9 cellular contexts compared by ENCODE assay signal in the genomic region with DNA sequence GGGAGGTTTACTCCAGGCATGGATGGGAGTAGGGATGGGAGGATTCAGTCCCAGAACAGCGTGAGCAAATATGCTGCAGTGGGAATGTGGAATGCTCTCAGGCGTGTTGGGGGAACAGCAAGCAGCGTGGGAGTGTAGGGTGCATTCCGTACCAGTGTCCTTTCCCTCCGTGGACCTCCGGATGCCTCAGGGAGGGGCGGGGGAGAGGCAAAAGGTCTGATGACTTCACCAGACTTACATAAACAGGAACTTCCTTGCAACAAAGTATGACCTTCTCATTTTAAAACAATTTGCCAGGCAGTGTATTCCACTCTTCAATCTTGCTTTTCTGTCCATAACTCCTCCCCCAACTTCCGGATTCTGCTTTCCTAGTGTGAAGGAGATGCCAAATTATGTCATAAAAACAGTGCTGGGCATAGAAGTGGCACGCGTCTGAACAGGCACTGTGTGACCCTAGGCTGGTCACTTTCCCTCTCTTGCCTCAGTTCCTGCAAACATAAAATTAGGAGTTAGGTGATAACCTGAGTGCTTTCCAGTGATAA. TPM values are rescaled to one million over a fixed set of nuclear protein-coding genes. Genes with fewer than 3 reads are reported as not detected.
A peak's percentile ranks its signal among the peaks of the same experiment; 100 is the strongest.
DNase-seq lines count a peak whose midpoint lies in the region; TF ChIP-seq lines count a peak whose summit lies in the region.
"Had no signal": no experiment of that assay in that cellular context is flagged by ENCODE, and none has a peak within 500 bp of the region (broad histone marks: within the 10 kb centered on the region; RNA-seq: fewer than 3 reads in every experiment).

No MANE protein-coding gene starts in this region.

- no peak overlapping the region for H2AFZ ChIP-seq in hepatocyte

- H3K27me3 ChIP-seq in HUES64 (ENCODE audit: insufficient read depth, low read length): no peaks in the 10 kb centered on the region
- H3K27me3 ChIP-seq in hepatocyte: no peaks in the 10 kb centered on the region
- no peaks in the 10 kb centered on the region for H3K27me3 ChIP-seq in stomach

- H3K79me2 ChIP-seq in hepatocyte: no peaks in the 10 kb centered on the region

- H3K4me1 ChIP-seq in HUES64 (ENCODE audit: insufficient read depth, low read length) (peaks cover 9% of the 10 kb centered on the region), hepatocyte (ENCODE audit: insufficient read depth) (peaks cover 35% of the 10 kb centered on the region), stomach (peaks cover 15 to 54% (median 35%) of the 10 kb centered on the region in 4 donors)

- H3K9ac ChIP-seq in HUES64 (ENCODE audit: low read depth, low read length): peak overlapping the region; percentile 23; the same call in 1 of the 2 replicates

- intact Hi-C loops in stomach (cut with DNase I; ENCODE audit: low total_unique reads): no loop called here

- TF ChIP-seq CTCF in astrocyte of the spinal cord (IDR thresholded peaks at IDR 0.05; ENCODE audit: low read depth, low read length): no peak
- no peak for TF ChIP-seq CTCF in hepatocyte (IDR thresholded peaks at IDR 0.05; ENCODE audit: poor library complexity)
- TF ChIP-seq CTCF in stomach (IDR thresholded peaks at IDR 0.05): no peak

- no peaks in the 10 kb centered on the region for H4K20me1 ChIP-seq in hepatocyte (ENCODE audit: insufficient read depth, poor library complexity, severe bottlenecking)

- H3K36me3 ChIP-seq in HUES64 (ENCODE audit: insufficient read depth, low read length) (no peaks in the 10 kb centered on the region), hepatocyte (replicated peaks; ENCODE audit: insufficient read depth, low read depth) (no peaks in the 10 kb centered on the region), stomach (no peaks in the 10 kb centered on the region)

- peak overlapping the region; percentile 14 for H3K4me2 ChIP-seq in hepatocyte

- H3K4me3 ChIP-seq in HUES64 (ENCODE audit: low read length) (no peak overlapping the region), astrocyte of the spinal cord (ENCODE audit: low read depth, low read length) (no peak overlapping the region), hepatocyte (no peak overlapping the region), stomach (no peak overlapping the region)

- no peaks in the 10 kb centered on the region for H3K9me3 ChIP-seq in HUES64 (ENCODE audit: insufficient read depth, low read depth, low read length)
- H3K9me3 ChIP-seq in hepatocyte (ENCODE audit: low read depth): no peaks in the 10 kb centered on the region
- no peaks in the 10 kb centered on the region for H3K9me3 ChIP-seq in stomach

- no peaks in the 10 kb centered on the region for H3K9me2 ChIP-seq in hepatocyte (replicated peaks; ENCODE audit: insufficient read depth)

- in situ Hi-C loops in astrocyte of the spinal cord (cut with HindIII; ENCODE audit: low sequenced_read_pairs): no loop called here

- TF ChIP-seq POLR2A in stomach (IDR thresholded peaks at IDR 0.05): no peak

- 80% methylated on average over 10 of the region's 10 CpGs for WGBS in HUES64
- WGBS in hepatocyte (ENCODE audit: low lambda C conversion rate, missing lambda C conversion rate): 53% methylated on average over 10 of the region's 10 CpGs
- WGBS in stomach, 5 donors: 14 to 39% (median 28%) methylated on average over 10 of the region's 10 CpGs

- peak; percentile 81 for DNase-seq in astrocyte of the spinal cord (ENCODE audit: low read depth, low spot score)
- peak; percentile 62 for DNase-seq in hepatocyte (ENCODE audit: low spot score)
- no peak for DNase-seq in stomach
- no peak for DNase-seq in activated gamma-delta T cell (lab: John Stamatoyannopoulos, UW)
- no peak for DNase-seq in D341Med (ENCODE audit: low spot score)
- DNase-seq in activated naive CD4-positive, alpha-beta T cell (lab: John Stamatoyannopoulos, UW): no peak
- no peak for DNase-seq in activated CD4-positive, CD25-positive, alpha-beta regulatory T cell (lab: John Stamatoyannopoulos, UW)
- DNase-seq: stimulated activated naive B cell treated with anti-CD40 and anti-IgM and Interleukin-4, amounts not matched to agents 10 μg/mL and 1 μg/mL and 100 μg/mL, for 72 hours had no signal

- H3K27ac ChIP-seq in HUES64 (ENCODE audit: low read depth, low read length) (no peak overlapping the region), hepatocyte (peak overlapping the region; percentile 69), stomach (peak overlapping the region; percentile 25 to 78 (median 73))

- no peak for TF ChIP-seq EP300 in stomach (IDR thresholded peaks at IDR 0.05)

RNA-seq across cellular contexts. Expression of gene RPL37A, which starts 36.9 kb away (rescaled TPM):
- 1,793 TPM for polyA plus RNA-seq in HUES64 (2013, experiment 1 of 2)
- 1,889 TPM for polyA plus RNA-seq in HUES64 (2013, experiment 2 of 2)
- 1,119 and 1,301 TPM in 2 replicates for total RNA-seq in hepatocyte
- 1,011 and 1,060 TPM in 2 replicates for polyA plus RNA-seq in hepatocyte
- 1,000 to 10,000 TPM in 3 of 5 donors, 100 to 1,000 TPM in 2; 115 to 2,609 (median 1,927) TPM for total RNA-seq in stomach
- polyA plus RNA-seq in stomach: 1,000 to 10,000 TPM; 4,475 to 5,853 (median 5,579) TPM

Comparison
In these comparisons a context has a peak if more than half of its experiments do, and no peak if none do; other contexts are left out.
1. DNase-seq: peak in astrocyte of the spinal cord (single experiment) and hepatocyte (single experiment); none in stomach (single experiment), activated gamma-delta T cell (single experiment), D341Med (single experiment), activated naive CD4-positive, alpha-beta T cell (0 of 4) and activated CD4-positive, CD25-positive, alpha-beta regulatory T cell (0 of 4).